ENCODE assay signal across 27 cellular contexts in the genomic region with DNA sequence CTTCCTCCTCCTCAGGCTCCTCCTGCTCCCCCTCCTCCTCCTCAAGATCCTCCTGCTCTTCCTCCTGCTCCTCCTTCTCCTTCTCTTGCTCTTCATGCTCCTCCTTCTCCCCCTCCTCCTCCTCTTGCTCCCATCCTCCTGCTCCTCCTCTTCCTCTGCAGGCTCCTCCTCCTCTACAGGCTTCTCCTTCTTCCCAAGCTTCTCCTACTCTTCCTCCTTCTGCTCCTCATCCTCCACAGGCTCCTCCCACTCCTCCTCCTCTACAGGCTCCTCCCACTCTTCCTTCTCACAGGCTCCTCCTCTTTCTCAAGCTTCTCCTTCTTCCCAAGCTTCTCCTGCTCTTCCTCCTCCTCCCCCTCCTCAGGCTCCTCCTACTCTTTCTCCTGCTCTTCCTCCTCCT. TPM values are rescaled to one million over a fixed set of nuclear protein-coding genes. Genes with fewer than 3 reads are reported as not detected.
"Had no signal": no experiment of that assay in that cellular context is flagged by ENCODE, and none has a peak within 500 bp of the region (broad histone marks: within the 10 kb centered on the region; RNA-seq: fewer than 3 reads in every experiment).

No MANE protein-coding gene starts in this region.

- H3K4me2 ChIP-seq: smooth muscle cell had no signal

- H3K4me1 Mint-ChIP-seq: nephron progenitor cell had no signal

- ATAC-seq: esophagus mucosa; gastrocnemius medialis; left ventricle myocardium superior; lower lobe of right lung; naive thymus-derived CD8-positive, alpha-beta T cell; sciatic nerve had no signal

- H3K4me3 ChIP-seq: dorsolateral prefrontal cortex, gastrocnemius medialis, lower lobe of right lung, smooth muscle cell, stomach, thyroid gland, vagina had no signal

- H3K4me1 ChIP-seq: gastrocnemius medialis, lower lobe of right lung, parathyroid adenoma, stomach, thyroid gland, vagina had no signal

- H3K9ac ChIP-seq: parathyroid adenoma had no signal

- H3K27me3 ChIP-seq: thyroid gland, vagina had no signal

- H3K27ac Mint-ChIP-seq: nephron progenitor cell, progenitor cell of endocrine pancreas had no signal

- H3K9me3 ChIP-seq: gastrocnemius medialis, lower lobe of right lung, thyroid gland, vagina had no signal

- H3K27ac ChIP-seq: dorsolateral prefrontal cortex, epithelial cell of prostate, gastrocnemius medialis, lower lobe of right lung, parathyroid adenoma, stomach, thyroid gland, vagina had no signal

- H2AFZ ChIP-seq: parathyroid adenoma had no signal

- DNase-seq: effector CD4-positive, alpha-beta T cell; foreskin fibroblast; gastrocnemius medialis; head of caudate nucleus; left ventricle myocardium superior; lower lobe of right lung; nephron progenitor cell; stimulated activated CD4-positive, alpha-beta T cell treated with anti-CD3 and anti-CD28 coated beads, Interleukin-12 subunit alpha, Interleukin-12 subunit beta, amount 100 ng/mL, for 4 hours; stimulated activated CD4-positive, alpha-beta T cell treated with anti-CD3 and anti-CD28 coated beads, Interleukin-1b, Interleukin-23, amount 100 ng/mL, for 48 hours; stimulated activated CD4-positive, alpha-beta T cell treated with anti-CD3 and anti-CD28 coated beads, Interleukin-4, amount 100 ng/mL, for 1 hour; stimulated activated CD8-positive, alpha-beta memory T cell treated with anti-CD3 and anti-CD28 coated beads, Interleukin-4, amount 100 ng/mL, for 48 hours; stimulated activated naive CD4-positive, alpha-beta T cell treated with Interleukin-2 at 50 U/mL for 16 hours; stomach; thyroid gland had no signal

- H3K36me3 ChIP-seq: gastrocnemius medialis, lower lobe of right lung, stomach, thyroid gland, vagina had no signal

- H3K4me3 Mint-ChIP-seq: naive thymus-derived CD8-positive, alpha-beta T cell; nephron progenitor cell had no signal

- H3K9me3 Mint-ChIP-seq: naive thymus-derived CD8-positive, alpha-beta T cell; nephron progenitor cell had no signal

RNA-seq across cellular contexts. Expression of a gene that starts 47.7 kb away (rescaled TPM):
- total RNA-seq: gastrocnemius medialis, glomerular endothelial cell, left ventricle myocardium superior, mesenteric fat pad, myocyte, omental fat pad, progenitor cell of endocrine pancreas, sciatic nerve, stomach, thyroid gland, vagina had no signal
